In genomic region chr11:87324817-87325489, GRCh38 we compare ENCODE assay signal across 16 cellular contexts.
DNase-seq lines count a peak whose midpoint lies in the region; ATAC-seq lines count a peak whose summit lies in the region.
"Had no signal": no experiment of that assay in that cellular context is flagged by ENCODE, and none has a peak within 500 bp of the region (broad histone marks: within the 10 kb centered on the region; RNA-seq: fewer than 3 reads in every experiment).

No MANE protein-coding gene starts in this region.

- peak; percentile 85 for ATAC-seq in GM18502 (IDR thresholded peaks at IDR 0.05; ENCODE audit: poor library complexity, unreplicated experiment)
- ATAC-seq in GM21367 (IDR thresholded peaks at IDR 0.05; ENCODE audit: unreplicated experiment) = peak; percentile 55
- ATAC-seq in HG03108 (IDR thresholded peaks at IDR 0.05; ENCODE audit: unreplicated experiment) = peak; percentile 58
- no peak for ATAC-seq in activated CD4-positive, alpha-beta T cell treated with anti-CD3 and anti-CD28 coated beads for 36 hours
- ATAC-seq: CD8-positive, alpha-beta T cell; right cardiac atrium had no signal

- POLR2A ChIA-PET in activated CD4-positive, alpha-beta T cell treated with anti-CD3 and anti-CD28 coated beads for 36 hours (lab: Charles Lee) = no interaction called here

- H3K36me3 Mint-ChIP-seq in activated CD4-positive, alpha-beta T cell treated with anti-CD3 and anti-CD28 coated beads for 36 hours (ENCODE audit: low read depth) = peaks cover 16% of the 10 kb centered on the region
- H3K36me3 Mint-ChIP-seq in activated naive CD8-positive, alpha-beta T cell treated with anti-CD3 and anti-CD28 coated beads for 36 hours = peaks cover 37% of the 10 kb centered on the region

- H3K9me3 Mint-ChIP-seq in activated CD4-positive, alpha-beta T cell treated with anti-CD3 and anti-CD28 coated beads for 36 hours (ENCODE audit: low read depth) = no peaks in the 10 kb centered on the region
- H3K9me3 Mint-ChIP-seq in activated naive CD8-positive, alpha-beta T cell treated with anti-CD3 and anti-CD28 coated beads for 36 hours = no peaks in the 10 kb centered on the region
- H3K9me3 Mint-ChIP-seq: CD8-positive, alpha-beta T cell; memory B cell had no signal

- CTCF ChIA-PET in activated CD4-positive, alpha-beta T cell treated with anti-CD3 and anti-CD28 coated beads for 36 hours (lab: Charles Lee) = no interaction called here

- DNase-seq in fibroblast of peridontal ligament (ENCODE audit: extremely low read depth) = peak; percentile 7
- no peak for DNase-seq in activated CD4-positive, alpha-beta T cell treated with anti-CD3 and anti-CD28 coated beads for 36 hours
- DNase-seq in activated naive CD8-positive, alpha-beta T cell treated with anti-CD3 and anti-CD28 coated beads for 36 hours = no peak
- DNase-seq in NAMALWA (ENCODE audit: low spot score) = no peak
- DNase-seq in UCSD-AML1 (lab: John Stamatoyannopoulos, UW; ENCODE audit: unreplicated experiment) = no peak
- DNase-seq: brain microvascular endothelial cell; CD8-positive, alpha-beta T cell; effector CD4-positive, alpha-beta T cell; NCI-H2029 treated with DMSO at 0.1 percent for 48 hours; NCI-H524 treated with DMSO at 0.1 percent for 48 hours; right cardiac atrium; stimulated activated CD4-positive, alpha-beta T cell treated with anti-CD3 and anti-CD28 coated beads, Interleukin-4, amount 100 ng/mL, for 24 hours had no signal

- no peaks in the 10 kb centered on the region for H3K27me3 Mint-ChIP-seq in activated CD4-positive, alpha-beta T cell treated with anti-CD3 and anti-CD28 coated beads for 36 hours
- no peaks in the 10 kb centered on the region for H3K27me3 Mint-ChIP-seq in activated naive CD8-positive, alpha-beta T cell treated with anti-CD3 and anti-CD28 coated beads for 36 hours
- H3K27me3 Mint-ChIP-seq: memory B cell had no signal

- H3K4me3 Mint-ChIP-seq in activated CD4-positive, alpha-beta T cell treated with anti-CD3 and anti-CD28 coated beads for 36 hours = no peak overlapping the region
- H3K4me3 Mint-ChIP-seq in activated naive CD8-positive, alpha-beta T cell treated with anti-CD3 and anti-CD28 coated beads for 36 hours = no peak overlapping the region
- H3K4me3 Mint-ChIP-seq: CD8-positive, alpha-beta T cell; memory B cell had no signal

- no peaks in the 10 kb centered on the region for H3K4me1 Mint-ChIP-seq in activated CD4-positive, alpha-beta T cell treated with anti-CD3 and anti-CD28 coated beads for 36 hours
- H3K4me1 Mint-ChIP-seq in activated naive CD8-positive, alpha-beta T cell treated with anti-CD3 and anti-CD28 coated beads for 36 hours = no peaks in the 10 kb centered on the region
- H3K4me1 Mint-ChIP-seq: memory B cell had no signal

- H3K27ac Mint-ChIP-seq in activated CD4-positive, alpha-beta T cell treated with anti-CD3 and anti-CD28 coated beads for 36 hours = no peak overlapping the region
- no peak overlapping the region for H3K27ac Mint-ChIP-seq in activated naive CD8-positive, alpha-beta T cell treated with anti-CD3 and anti-CD28 coated beads for 36 hours
- H3K27ac Mint-ChIP-seq: CD8-positive, alpha-beta T cell; memory B cell had no signal

- intact Hi-C loops in activated CD4-positive, alpha-beta T cell treated with anti-CD3 and anti-CD28 coated beads for 36 hours (cut with DNase I, micrococcal nuclease) = no loop called here
